ENCODE assay signal across 6 cellular contexts in the genomic region with DNA sequence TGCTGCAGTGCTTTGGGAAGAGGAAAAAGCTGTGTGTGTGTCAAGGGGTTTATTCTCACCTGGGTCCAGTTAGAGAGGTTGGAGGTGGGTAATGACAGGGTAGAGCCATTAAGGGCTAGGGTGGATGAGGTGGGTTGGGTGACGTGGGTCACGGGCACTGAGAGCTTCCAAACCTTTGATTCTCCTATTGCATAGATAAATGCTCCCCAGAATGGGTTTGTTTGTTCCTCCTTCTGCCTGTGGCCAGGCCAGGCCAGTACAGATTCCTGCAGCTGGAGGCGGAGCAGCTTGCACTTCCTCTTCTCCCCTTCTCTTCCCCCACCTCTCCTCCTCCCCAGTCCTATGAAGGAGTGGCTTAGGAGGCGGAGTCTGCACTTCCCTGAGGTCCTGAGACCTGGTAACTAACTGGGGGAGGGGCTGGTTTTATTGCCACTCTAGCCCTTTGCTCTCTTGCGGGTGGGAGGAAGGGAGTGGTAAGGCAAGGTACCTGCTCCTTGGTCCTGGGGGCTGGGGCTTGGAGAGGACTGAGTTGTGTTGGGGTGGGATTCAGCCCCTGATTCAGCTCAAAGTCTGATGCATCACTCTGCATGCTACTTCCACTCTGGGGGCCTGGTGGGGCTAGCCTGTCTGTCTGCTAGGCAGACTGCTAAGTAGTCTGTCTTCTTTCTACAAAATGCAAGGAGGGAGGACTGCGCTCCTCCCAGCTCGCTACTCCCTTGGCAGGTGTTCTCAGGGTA. TPM values are rescaled to one million over a fixed set of nuclear protein-coding genes. Genes with fewer than 3 reads are reported as not detected.
DNase-seq lines count a peak whose midpoint lies in the region; TF ChIP-seq lines count a peak whose summit lies in the region.

No MANE protein-coding gene starts in this region.

- H3K4me3 ChIP-seq in choroid plexus epithelial cell (ENCODE audit: low read depth, low read length) (no peak overlapping the region), prostate gland (peak overlapping the region in 1 of 2 donors; percentile 79), esophagus muscularis mucosa (no peak overlapping the region)

- TF ChIP-seq POLR2A in prostate gland (IDR thresholded peaks at IDR 0.05) (peak; percentile 84), esophagus muscularis mucosa (IDR thresholded peaks at IDR 0.05; ENCODE audit: low read depth) (no peak)

- H3K4me1 ChIP-seq in prostate gland (replicated peaks) = no peaks in the 10 kb centered on the region
- peaks cover 16 to 23% (median 20%) of the 10 kb centered on the region in 4 donors for H3K4me1 ChIP-seq in esophagus muscularis mucosa

- H3K27ac ChIP-seq in prostate gland = peak overlapping the region; percentile 96 to 97
- H3K27ac ChIP-seq in esophagus muscularis mucosa (replicated peaks in 1 of 4) = no peak overlapping the region

- no peaks in the 10 kb centered on the region for H3K9me3 ChIP-seq in prostate gland
- no peaks in the 10 kb centered on the region for H3K9me3 ChIP-seq in esophagus muscularis mucosa

- intact Hi-C loops in prostate gland (cut with DNase I) = no loop called here
- intact Hi-C loops in esophagus muscularis mucosa (cut with DNase I) = no loop called here

- no peaks in the 10 kb centered on the region for H3K27me3 ChIP-seq in prostate gland (replicated peaks; ENCODE audit: insufficient read depth)
- H3K27me3 ChIP-seq in esophagus muscularis mucosa = peaks cover 0 to 49% (median 23%) of the 10 kb centered on the region in 4 donors

- TF ChIP-seq EP300 in esophagus muscularis mucosa (IDR thresholded peaks at IDR 0.05) = no peak

- H3K36me3 ChIP-seq in prostate gland = no peaks in the 10 kb centered on the region
- no peaks in the 10 kb centered on the region for H3K36me3 ChIP-seq in esophagus muscularis mucosa

- TF ChIP-seq CTCF in choroid plexus epithelial cell (conservative IDR thresholded peaks at IDR 0.05; ENCODE audit: low read depth, low read length) (peak; percentile 14), prostate gland (IDR thresholded peaks at IDR 0.05) (peak in 3 of 4 experiments; percentile 22 to 57 (median 54)), esophagus muscularis mucosa (IDR thresholded peaks at IDR 0.05) (no peak)

- DNase-seq in NCI-H345 (lab: John Stamatoyannopoulos, UW) = peak; percentile 4
- DNase-seq in NCI-H345 treated with DMSO at 0.1 percent for 48 hours (lab: John Stamatoyannopoulos, UW; ENCODE audit: unreplicated experiment) = no peak
- peak; percentile 64 for DNase-seq in NCI-H1436 treated with DMSO at 0.1 percent for 48 hours (lab: John Stamatoyannopoulos, UW)
- DNase-seq in choroid plexus epithelial cell (ENCODE audit: low read depth) = peak; percentile 62
- peak; percentile 87 for DNase-seq in prostate gland (ENCODE audit: low spot score)
- DNase-seq in esophagus muscularis mucosa (ENCODE audit: extremely low spot score) = no peak

- 44% methylated on average over 7 of the region's 7 CpGs for WGBS in prostate gland
- 72% methylated on average over 5 of the region's 7 CpGs for WGBS in esophagus muscularis mucosa

RNA-seq across cellular contexts. Expression of gene SPINT1, which starts 3.5 kb away (rescaled TPM):
- total RNA-seq in prostate gland (100 to 1,000 TPM; 143 to 295 TPM), esophagus muscularis mucosa (1 to 10 TPM in 3 of 4 donors, under 1 TPM in 1; 0.99 to 2.8 (median 1.8) TPM)

RNA-seq across cellular contexts. Expression of gene PPP1R14D, which starts 18.9 kb away (rescaled TPM):
- under 1 TPM in 1 of 2 donors, not detected in 1; 0.97 TPM for total RNA-seq in prostate gland
- total RNA-seq in esophagus muscularis mucosa = not detected

RNA-seq across cellular contexts. Expression of gene RHOV, which starts 26.6 kb away (rescaled TPM):
- 10 to 100 TPM in 1 of 2 donors, 1 to 10 TPM in 1; 5.9 to 11.7 TPM for total RNA-seq in prostate gland
- not detected for total RNA-seq in esophagus muscularis mucosa

RNA-seq across cellular contexts. Expression of gene DNAJC17, which starts 40.1 kb away (rescaled TPM):
- total RNA-seq in prostate gland = 10 to 100 TPM; 29.2 to 29.6 TPM
- total RNA-seq in esophagus muscularis mucosa = 10 to 100 TPM in 3 of 4 donors, 1 to 10 TPM in 1; 10.0 to 23.8 (median 13.9) TPM

RNA-seq across cellular contexts. Expression of gene ZFYVE19, which starts 40.5 kb away (rescaled TPM):
- total RNA-seq in prostate gland = 10 to 100 TPM; 39.8 to 43.3 TPM
- 10 to 100 TPM; 14.4 to 36.8 (median 18.8) TPM for total RNA-seq in esophagus muscularis mucosa

Comparison
In these comparisons a context has a peak if more than half of its experiments do, and no peak if none do; other contexts are left out.
1. DNase-seq: peak in NCI-H345 (single experiment), NCI-H1436 treated with DMSO at 0.1 percent for 48 hours (single experiment), choroid plexus epithelial cell (single experiment) and prostate gland (single experiment); none in NCI-H345 treated with DMSO at 0.1 percent for 48 hours (single experiment) and esophagus muscularis mucosa (single experiment).
2. CTCF ChIP-seq: peak in choroid plexus epithelial cell (single experiment) and prostate gland (3 of 4); none in esophagus muscularis mucosa (0 of 3).
3. H3K27ac ChIP-seq: peak in prostate gland (2 of 2); none in esophagus muscularis mucosa (0 of 4).
4. RNA of gene SPINT1, which starts 3.5 kb away (total RNA-seq): 143 to 295 TPM in prostate gland; 0.99 to 2.8 TPM in esophagus muscularis mucosa; every median in the first group is over 10 times any median in the second.
5. RNA of gene RHOV, which starts 26.6 kb away (total RNA-seq): 5.9 to 11.7 TPM in prostate gland; not detected in esophagus muscularis mucosa; every median in the first group is over 4 times any median in the second.